ENCODE assay signal across 10 cellular contexts in genomic region chr12:810635-811415, GRCh38. TPM values are rescaled to one million over a fixed set of nuclear protein-coding genes. Genes with fewer than 3 reads are reported as not detected.
DNase-seq lines count a peak whose midpoint lies in the region; ATAC-seq and TF ChIP-seq lines count a peak whose summit lies in the region.
"Had no signal": no experiment of that assay in that cellular context is flagged by ENCODE, and none has a peak within 500 bp of the region (broad histone marks: within the 10 kb centered on the region; RNA-seq: fewer than 3 reads in every experiment).

No MANE protein-coding gene starts in this region.

- H3K27ac ChIP-seq in colonic mucosa, result no peak overlapping the region

- no peaks in the 10 kb centered on the region for H3K9me3 Mint-ChIP-seq in activated naive CD4-positive, alpha-beta T cell treated with anti-CD3 and anti-CD28 coated beads, Interleukin-2, amount 50 U/mL, for 72 hours

- intact Hi-C loops in colonic mucosa (cut with DNase I), result loop anchor here (10.0 kb wide), 2 partner anchors 56 to 144 kb away; partner anchors contain the start of gene WNK1

- peaks cover 3% of the 10 kb centered on the region for H3K4me1 ChIP-seq in colonic mucosa

- H3K4me3 ChIP-seq in colonic mucosa, result no peak overlapping the region

- H3K36me3 ChIP-seq in colonic mucosa, result no peaks in the 10 kb centered on the region

- no peaks in the 10 kb centered on the region for H3K27me3 ChIP-seq in colonic mucosa

- DNase-seq in activated naive CD4-positive, alpha-beta T cell treated with anti-CD3 and anti-CD28 coated beads, Interleukin-2, amount 50 U/mL, for 72 hours (ENCODE audit: low spot score in 2 of 2), result peak in 1 of 2 donors; percentile 60
- peak; percentile 63 to 69 for DNase-seq in stimulated activated CD4-positive, alpha-beta T cell treated with anti-CD3 and anti-CD28 coated beads, Interleukin-2, amount 100 ng/mL, for 24 hours
- DNase-seq in NCI-H2081 (lab: John Stamatoyannopoulos, UW) (no peak), colonic mucosa (no peak)
- DNase-seq: left ventricle myocardium superior, MM.1S had no signal

- no peaks in the 10 kb centered on the region for H3K36me3 Mint-ChIP-seq in activated naive CD4-positive, alpha-beta T cell treated with anti-CD3 and anti-CD28 coated beads, Interleukin-2, amount 50 U/mL, for 72 hours

- peak overlapping the region in 1 of 2 donors; percentile 52 for H3K27ac Mint-ChIP-seq in activated naive CD4-positive, alpha-beta T cell treated with anti-CD3 and anti-CD28 coated beads, Interleukin-2, amount 50 U/mL, for 72 hours

- ATAC-seq in GM18502 (IDR thresholded peaks at IDR 0.05; ENCODE audit: poor library complexity, unreplicated experiment) (peak; percentile 67), HG02870 (IDR thresholded peaks at IDR 0.05; ENCODE audit: unreplicated experiment) (peak; percentile 56), GM21825 (IDR thresholded peaks at IDR 0.05; ENCODE audit: unreplicated experiment) (no peak)
- peak; percentile 95 to 96 for ATAC-seq in activated naive CD4-positive, alpha-beta T cell treated with anti-CD3 and anti-CD28 coated beads, Interleukin-2, amount 50 U/mL, for 72 hours
- ATAC-seq: left ventricle myocardium superior, Panc1 had no signal

- H3K9ac ChIP-seq in colonic mucosa (ENCODE audit: low read depth in 2 of 2, low read length in 2 of 2), result no peak overlapping the region

- H3K9me3 ChIP-seq in colonic mucosa, result no peaks in the 10 kb centered on the region

- TF ChIP-seq CTCF in colonic mucosa (IDR thresholded peaks at IDR 0.05), result no peak

RNA-seq across cellular contexts. Expression of gene WNK1, which starts 58.4 kb away (rescaled TPM):
- total RNA-seq in activated naive CD4-positive, alpha-beta T cell treated with anti-CD3 and anti-CD28 coated beads, Interleukin-2, amount 50 U/mL, for 72 hours, result 100 to 1,000 TPM; 110 to 145 TPM
- 10 to 100 TPM; 81.8 to 85.8 TPM for total RNA-seq in colonic mucosa

Comparison
In these comparisons a context has a peak if more than half of its experiments do, and no peak if none do; other contexts are left out.
1. DNase-seq: peak in stimulated activated CD4-positive, alpha-beta T cell treated with anti-CD3 and anti-CD28 coated beads, Interleukin-2, amount 100 ng/mL, for 24 hours (2 of 2); none in NCI-H2081 (0 of 2) and colonic mucosa (single experiment).